Comparison of ENCODE assay signal across 1 cellular context in genomic region chr1:44619261-44619900, GRCh38.
TF ChIP-seq lines count a peak whose summit lies in the region.

No MANE protein-coding gene starts in this region.

TF ChIP-seq in IMR-90, 13 proteins besides CTCF, POLR2A, EP300 and RAD21:
- no peak for TF ChIP-seq ELK1 (IDR thresholded peaks at IDR 0.05; ENCODE audit: borderline replicate concordance, low read depth, low read length)
- TF ChIP-seq USF2 (IDR thresholded peaks at IDR 0.05; ENCODE audit: low read depth, low read length), result no peak
- TF ChIP-seq RCOR1 (IDR thresholded peaks at IDR 0.05; ENCODE audit: insufficient replicate concordance, low read length), result no peak
- TF ChIP-seq MAZ (IDR thresholded peaks at IDR 0.05; ENCODE audit: borderline replicate concordance, low read depth, low read length), result no peak
- no peak for TF ChIP-seq CHD1 (IDR thresholded peaks at IDR 0.05; ENCODE audit: low read depth, low read length)
- TF ChIP-seq FOS (IDR thresholded peaks at IDR 0.05; ENCODE audit: low read depth, low read length), result no peak
- no peak for TF ChIP-seq BHLHE40 (IDR thresholded peaks at IDR 0.05; ENCODE audit: low read depth, low read length)
- no peak for TF ChIP-seq RFX5 (IDR thresholded peaks at IDR 0.05; ENCODE audit: low read depth, low read length)
- TF ChIP-seq MXI1 (IDR thresholded peaks at IDR 0.05; ENCODE audit: borderline replicate concordance, low read depth, low read length), result no peak
- TF ChIP-seq NFE2L2 (IDR thresholded peaks at IDR 0.05; ENCODE audit: low read depth, low read length), result no peak
- no peak for TF ChIP-seq MAFK (IDR thresholded peaks at IDR 0.05; ENCODE audit: low read depth, low read length)
- no peak for TF ChIP-seq CEBPB (IDR thresholded peaks at IDR 0.05; ENCODE audit: low read depth, low read length)
- TF ChIP-seq SMC3 (IDR thresholded peaks at IDR 0.05; ENCODE audit: low read depth, low read length), result no peak
